ENCODE assay signal across 18 cellular contexts in the genomic region with DNA sequence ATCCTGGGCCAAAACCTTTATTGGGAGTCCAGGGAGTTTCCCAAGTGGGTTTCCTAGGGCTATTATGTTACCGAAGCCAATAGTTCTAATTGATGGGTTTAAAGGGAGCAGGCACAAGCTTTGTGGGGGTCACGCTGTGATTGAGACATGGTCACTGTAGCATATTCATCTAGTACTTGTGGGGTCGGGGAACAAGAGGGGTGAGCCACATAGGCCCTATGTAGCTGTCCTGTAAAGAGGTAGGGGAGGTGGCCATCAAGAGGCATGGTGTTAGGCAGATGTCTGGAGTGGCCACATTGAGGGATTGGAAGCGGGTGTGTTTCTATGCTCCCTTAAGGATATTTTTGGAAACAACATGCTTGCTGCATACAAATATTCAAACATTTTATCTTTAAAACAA. TPM values are rescaled to one million over a fixed set of nuclear protein-coding genes. Genes with fewer than 3 reads are reported as not detected.
A peak's percentile ranks its signal among the peaks of the same experiment; 100 is the strongest.
DNase-seq lines count a peak whose midpoint lies in the region; ATAC-seq, FAIRE-seq and TF ChIP-seq lines count a peak whose summit lies in the region.
"Had no signal": no experiment of that assay in that cellular context is flagged by ENCODE, and none has a peak within 500 bp of the region (broad histone marks: within the 10 kb centered on the region; RNA-seq: fewer than 3 reads in every experiment).

No MANE protein-coding gene starts in this region.

- no peak overlapping the region for H2BK15ac ChIP-seq in H1 (ENCODE audit: low read length)

- no peak for TF ChIP-seq POLR2A in H1 (IDR thresholded peaks at IDR 0.05; ENCODE audit: control extremely low read depth in 1 of 2, low read depth in 2 of 2, low read length in 2 of 2)
- no peak for TF ChIP-seq POLR2A in sigmoid colon (IDR thresholded peaks at IDR 0.05)

- H3K56ac ChIP-seq in H1 (replicated peaks; ENCODE audit: insufficient read length, low read depth, low read length) = no peak overlapping the region

- no peak overlapping the region for H3K27ac ChIP-seq in Karpas-422 (ENCODE audit: low read length)
- no peak overlapping the region for H3K27ac ChIP-seq in H1 (ENCODE audit: low read depth, low read length)
- H3K27ac ChIP-seq in sigmoid colon = no peak overlapping the region

- H2BK120ac ChIP-seq in H1 (replicated peaks; ENCODE audit: low read depth, low read length) = no peak overlapping the region

- H2AFZ ChIP-seq in Karpas-422 (ENCODE audit: low read length) (no peak overlapping the region), H1 (ENCODE audit: low read length) (no peak overlapping the region)
- H2AFZ ChIP-seq: GM23338 had no signal

- ATAC-seq in left ventricle myocardium superior = no peak
- ATAC-seq: GM23338 had no signal

- WGBS in H1 (ENCODE audit: extremely low coverage in 1 of 2, insufficient coverage in 1 of 2, insufficient read length in 1 of 2, insufficient replicate concordance in 2 of 2, low coverage in 1 of 2, low lambda C conversion rate in 2 of 2, missing lambda C conversion rate in 1 of 2), 2 experiments = 91% methylated on average over 4 of the region's 4 CpGs; no CpG with 5 or more reads in 1 of the 2 experiments
- WGBS in sigmoid colon, 2 donors = 91 to 95% methylated on average over 4 of the region's 4 CpGs

- H3K4me1 ChIP-seq in Karpas-422 (ENCODE audit: low read length) = no peaks in the 10 kb centered on the region
- H3K4me1 ChIP-seq in H1 (replicated peaks in 1 of 4; ENCODE audit: control insufficient read depth in 3 of 4, insufficient read depth in 4 of 4, low read length in 3 of 4) = peaks cover 0 to 5% (median 2%) of the 10 kb centered on the region in 4 experiments; a peak in 2 of 7 replicates
- H3K4me1 ChIP-seq in sigmoid colon = no peaks in the 10 kb centered on the region

- H3K4me3 ChIP-seq in Karpas-422 (ENCODE audit: low read length) (no peak overlapping the region), H1 (ENCODE audit: extremely low read depth in 1 of 4, insufficient read depth in 2 of 4, low read depth in 3 of 4, low read length in 4 of 4) (no peak overlapping the region), sigmoid colon (no peak overlapping the region)
- H3K4me3 ChIP-seq: GM23338 had no signal

- H3K9me3 ChIP-seq in Karpas-422 (ENCODE audit: low read length) (no peaks in the 10 kb centered on the region), H1 (ENCODE audit: insufficient read depth in 2 of 2, low read depth in 1 of 2, low read length in 1 of 2) (no peaks in the 10 kb centered on the region), sigmoid colon (no peaks in the 10 kb centered on the region)

- no peak overlapping the region for H3K23ac ChIP-seq in H1 (ENCODE audit: insufficient read length)

- no peak overlapping the region for H4K91ac ChIP-seq in H1 (replicated peaks; ENCODE audit: insufficient read length, low read length)

- H4K20me1 ChIP-seq in Karpas-422 (ENCODE audit: insufficient read depth, low read depth, low read length) = 0 out of 2 replicates have a peak, but pooled peaks cover 6% of the 10 kb centered on the region
- H4K20me1 ChIP-seq in H1 (replicated peaks in 1 of 2; ENCODE audit: control insufficient read depth in 1 of 2, insufficient read depth in 2 of 2, low read length in 2 of 2) = peaks cover 0 to 2% of the 10 kb centered on the region in 2 experiments

- peak overlapping the region; percentile 39 for H3K27ac Mint-ChIP-seq in glutamatergic neuron (ENCODE audit: unreplicated experiment)
- H3K27ac Mint-ChIP-seq: GM23338 had no signal

- TF ChIP-seq EP300 in H1 (IDR thresholded peaks at IDR 0.05; ENCODE audit: borderline replicate concordance in 1 of 2, low read depth in 2 of 2, low read length in 2 of 2) (no peak), sigmoid colon (IDR thresholded peaks at IDR 0.05) (no peak)

- H3K9me3 Mint-ChIP-seq in glutamatergic neuron (ENCODE audit: unreplicated experiment) = peaks cover 3% of the 10 kb centered on the region
- H3K9me3 Mint-ChIP-seq: CD4-positive, alpha-beta memory T cell; GM23338 had no signal

- H3K4me1 Mint-ChIP-seq in glutamatergic neuron (ENCODE audit: low read depth, unreplicated experiment) = peaks cover 10% of the 10 kb centered on the region

- no peak overlapping the region for H3K9ac ChIP-seq in Karpas-422 (ENCODE audit: low read length)
- H3K9ac ChIP-seq in H1 (replicated peaks in 1 of 4; ENCODE audit: extremely low read depth in 1 of 4, low read depth in 3 of 4, low read length in 3 of 4) = no peak overlapping the region

- H3K4me3 Mint-ChIP-seq in glutamatergic neuron (ENCODE audit: unreplicated experiment) = no peak overlapping the region
- H3K4me3 Mint-ChIP-seq: CD4-positive, alpha-beta memory T cell; GM23338 had no signal

- H3K27me3 ChIP-seq in Karpas-422 (ENCODE audit: low read length) (no peaks in the 10 kb centered on the region), H1 (replicated peaks in 1 of 4; ENCODE audit: control insufficient read depth in 3 of 4, extremely low read depth in 1 of 4, insufficient read depth in 3 of 4, low read length in 3 of 4) (no peaks in the 10 kb centered on the region), sigmoid colon (no peaks in the 10 kb centered on the region)

- H2AK5ac ChIP-seq in H1 (ENCODE audit: low read depth, low read length) = 0 out of 2 replicates have a peak overlapping the region, but pooled peaks have one; percentile 75

- peak; percentile 32 for DNase-seq in Karpas-422
- DNase-seq in H1 (ENCODE audit: low read depth in 1 of 2, low spot score in 2 of 2) = no peak
- no peak for DNase-seq in glutamatergic neuron
- DNase-seq in NCI-H2029 (lab: John Stamatoyannopoulos, UW) = no peak
- no peak for DNase-seq in retina
- DNase-seq in left ventricle myocardium superior = no peak
- DNase-seq in sigmoid colon = no peak
- DNase-seq: C1 segment of cervical spinal cord; Calu3; CD4-positive, alpha-beta memory T cell; COR-L47; DMS153; DND-41; HCEC 1CT had no signal

- H3K79me2 ChIP-seq in Karpas-422 (ENCODE audit: low read length) (no peaks in the 10 kb centered on the region), H1 (ENCODE audit: control insufficient read depth in 1 of 2, insufficient read depth in 2 of 2, low read length in 2 of 2) (peaks cover 4 to 58% of the 10 kb centered on the region in 2 experiments)

- no peaks in the 10 kb centered on the region for H3K36me3 ChIP-seq in Karpas-422 (ENCODE audit: insufficient read depth, low read length)
- H3K36me3 ChIP-seq in H1 (ENCODE audit: control insufficient read depth in 2 of 4, insufficient read depth in 4 of 4, low read length in 3 of 4) = no peaks in the 10 kb centered on the region
- H3K36me3 ChIP-seq in sigmoid colon = no peaks in the 10 kb centered on the region

- no peak overlapping the region for H2BK20ac ChIP-seq in H1 (ENCODE audit: low read length)

- TF ChIP-seq RAD21 in H1 (IDR thresholded peaks at IDR 0.05 in 1 of 2, conservative IDR thresholded peaks at IDR 0.05 in 1 of 2; ENCODE audit: low read depth in 2 of 2, low read length in 2 of 2) = no peak

- H3K4me2 ChIP-seq in Karpas-422 (ENCODE audit: low read depth, low read length, poor library complexity, severe bottlenecking) (no peak overlapping the region), H1 (ENCODE audit: insufficient read depth in 1 of 2, low read depth in 2 of 2, low read length in 2 of 2) (no peak overlapping the region)
- H3K4me2 ChIP-seq: GM23338 had no signal

- intact Hi-C loops in left ventricle myocardium superior (cut with micrococcal nuclease) = no loop called here
- intact Hi-C loops in sigmoid colon (cut with DNase I) = no loop called here

- no peak overlapping the region for H3K18ac ChIP-seq in H1 (ENCODE audit: extremely low read depth, low read length)

- CTCF ChIA-PET in H1 (lab: Charles Lee; ENCODE audit: partially characterized antibody) = interaction anchor here (0.7 to 1.8 kb wide), 3 partner anchors 12 to 42 kb away, joined by 4 to 6 read pairs (median 5); no protein-coding TSS in a partner anchor

- H3K79me1 ChIP-seq in H1 (ENCODE audit: low read depth, low read length) = peaks cover 7% of the 10 kb centered on the region; the same call in 1 of the 2 replicates

- POLR2A ChIA-PET in H1 (lab: Charles Lee; ENCODE audit: partially characterized antibody) = interaction anchor here (0.6 kb wide), 1 partner anchor 24 kb away, joined by 5 read pairs; no protein-coding TSS in a partner anchor

- TF ChIP-seq CTCF in H1 (IDR thresholded peaks at IDR 0.05; ENCODE audit: control extremely low read depth in 1 of 3, insufficient read depth in 1 of 3, low read depth in 1 of 3, low read length in 3 of 3) (no peak), glutamatergic neuron (IDR thresholded peaks at IDR 0.05; ENCODE audit: partially characterized antibody, unreplicated experiment) (no peak), sigmoid colon (IDR thresholded peaks at IDR 0.05) (no peak)

- H3K27me3 Mint-ChIP-seq in glutamatergic neuron (ENCODE audit: unreplicated experiment) = peaks cover 2% of the 10 kb centered on the region
- H3K27me3 Mint-ChIP-seq: CD4-positive, alpha-beta memory T cell had no signal

- no peak for FAIRE-seq in H1 (lab: Jason Lieb, UNC)
- FAIRE-seq: G401.6, GM12892, H54 had no signal

- no peak overlapping the region for H2BK5ac ChIP-seq in H1 (ENCODE audit: low read depth, low read length)

- no peak overlapping the region for H3K14ac ChIP-seq in H1 (ENCODE audit: insufficient read length)

- H3K23me2 ChIP-seq in H1 (ENCODE audit: low read depth, low read length) = no peaks in the 10 kb centered on the region

- H2BK12ac ChIP-seq in H1 (ENCODE audit: low read depth, low read length) = no peak overlapping the region

- H3K36me3 Mint-ChIP-seq in glutamatergic neuron (ENCODE audit: unreplicated experiment) = no peaks in the 10 kb centered on the region

- no peak overlapping the region for H4K5ac ChIP-seq in H1 (ENCODE audit: insufficient read length, low read depth, low read length)

- H4K8ac ChIP-seq in H1 (ENCODE audit: extremely low read depth, insufficient read depth, low read length) = no peak overlapping the region

- no peaks in the 10 kb centered on the region for H3K9me2 ChIP-seq in Karpas-422 (replicated peaks; ENCODE audit: insufficient read depth, low read length)

- H3K4ac ChIP-seq in H1 (replicated peaks; ENCODE audit: insufficient read length, low read depth, low read length) = no peak overlapping the region

RNA-seq across cellular contexts. Expression of a gene that starts 50.1 kb away (rescaled TPM):
- 14.6 and 20.6 TPM in 2 replicates for total RNA-seq in Karpas-422 (2014; rRNA removed; shearing (Covaris generic); ENCODE audit: low replicate concordance)
- 84.3 and 93.6 TPM in 2 replicates for total RNA-seq in H1 (2021; fragmentation: NEBNext Ultra II Directional; extraction: Animal tissue kit (Norgen Biotek cat#: 25700))
- 39.3 and 47.8 TPM in 2 replicates for polyA plus RNA-seq in H1 (2011; rRNA removed)
- polyA plus RNA-seq in H1 (2011; cell fraction: cytosol; rRNA removed) = 67.9 TPM
- 45.9 TPM for polyA plus RNA-seq in H1 (2011; cell fraction: nucleus; rRNA removed)
- polyA plus RNA-seq in H1 (2012, experiment 1 of 2) = 65.5 to 78.6 TPM (median 69.6 TPM) in 4 replicates
- 24.0 TPM for polyA plus RNA-seq in H1 (2012, experiment 2 of 2)
- polyA plus RNA-seq in H1 (2013, experiment 1 of 2) = 34.7 TPM
- 33.1 TPM for polyA plus RNA-seq in H1 (2013, experiment 2 of 2)
- 96.3 and 109 TPM in 2 replicates for polyA minus RNA-seq in H1 (2011; rRNA and poly(A)+ RNA removed)
- 41.5 TPM for polyA minus RNA-seq in H1 (2011; cell fraction: cytosol; rRNA and poly(A)+ RNA removed)
- 62.0 TPM for polyA minus RNA-seq in H1 (2011; cell fraction: nucleus; rRNA and poly(A)+ RNA removed)
- total RNA-seq in glutamatergic neuron (ENCODE audit: unreplicated experiment) = 43.3 TPM
- 12.5 TPM for total RNA-seq in left ventricle myocardium superior
- 10 to 100 TPM in 3 of 4 donors, 1 to 10 TPM in 1; 8.6 to 19.3 (median 15.1) TPM for total RNA-seq in sigmoid colon
- 10 to 100 TPM in 1 of 3 donors, 1 to 10 TPM in 2; 6.6 to 24.1 (median 9.5) TPM for polyA plus RNA-seq in sigmoid colon
